ENCODE assay signal across 8 cellular contexts in genomic region chr1:20376880-20377494, GRCh38.
DNase-seq lines count a peak whose midpoint lies in the region; ATAC-seq and TF ChIP-seq lines count a peak whose summit lies in the region.

No MANE protein-coding gene starts in this region.

- H3K27me3 ChIP-seq in GM06990 (replicated peaks; ENCODE audit: control insufficient read depth, insufficient read depth, low read length) = peaks cover 3% of the 10 kb centered on the region
- peaks cover 10% of the 10 kb centered on the region for H3K27me3 ChIP-seq in lower lobe of right lung (ENCODE audit: low read depth)

- H3K36me3 ChIP-seq in GM06990 (ENCODE audit: control insufficient read depth, insufficient read depth, low read length) = no peaks in the 10 kb centered on the region
- no peaks in the 10 kb centered on the region for H3K36me3 ChIP-seq in lower lobe of right lung

- intact Hi-C loops in activated CD4-positive, alpha-beta T cell treated with anti-CD3 and anti-CD28 coated beads for 36 hours (cut with DNase I, micrococcal nuclease) = loop anchor here (1.0 to 10.0 kb wide), 5 partner anchors 53 to 258 kb away; partner anchors contain the start of gene PINK1 (in 1 of the 2)
- intact Hi-C loops in lower lobe of right lung (cut with DNase I) = no loop called here

- DNase-seq in GM06990 (ENCODE audit: extremely low read depth, insufficient read length) (peak; percentile 33), NAMALWA (ENCODE audit: low spot score) (peak; percentile 68), chondrocyte (ENCODE audit: low spot score) (peak; percentile 41), lower lobe of right lung (no peak), OCI-M2 (lab: John Stamatoyannopoulos, UW; ENCODE audit: unreplicated experiment) (no peak), omental fat pad (ENCODE audit: low spot score) (no peak)
- peak; percentile 82 for DNase-seq in activated CD4-positive, alpha-beta T cell treated with anti-CD3 and anti-CD28 coated beads for 36 hours
- DNase-seq in stimulated activated CD8-positive, alpha-beta memory T cell treated with anti-CD3 and anti-CD28 coated beads, Interleukin-4, amount 100 ng/mL, for 24 hours (ENCODE audit: low read depth) = peak; percentile 47

- peaks cover 3% of the 10 kb centered on the region for H3K4me1 ChIP-seq in lower lobe of right lung

- H3K4me3 Mint-ChIP-seq in activated CD4-positive, alpha-beta T cell treated with anti-CD3 and anti-CD28 coated beads for 36 hours = no peak overlapping the region
- no peak overlapping the region for H3K4me3 Mint-ChIP-seq in chondrocyte (ENCODE audit: unreplicated experiment)

- peak; percentile 91 for TF ChIP-seq CTCF in GM06990 (IDR thresholded peaks at IDR 0.05; ENCODE audit: insufficient read depth, low read length, poor library complexity, severe bottlenecking)
- TF ChIP-seq CTCF in chondrocyte (IDR thresholded peaks at IDR 0.05) = peak; percentile 81
- TF ChIP-seq CTCF in lower lobe of right lung (IDR thresholded peaks at IDR 0.05) = peak; percentile 81
- no peak for TF ChIP-seq CTCF in omental fat pad (IDR thresholded peaks at IDR 0.05)

- POLR2A ChIA-PET in activated CD4-positive, alpha-beta T cell treated with anti-CD3 and anti-CD28 coated beads for 36 hours (lab: Charles Lee) = interaction anchor here (0.6 kb wide), 1 partner anchor 164 kb away, joined by 3 read pairs; no protein-coding TSS in a partner anchor

- H3K27ac ChIP-seq in lower lobe of right lung = no peak overlapping the region

- peak; percentile 85 for ATAC-seq in activated CD4-positive, alpha-beta T cell treated with anti-CD3 and anti-CD28 coated beads for 36 hours
- ATAC-seq in lower lobe of right lung (peak; percentile 65 to 68), omental fat pad (ENCODE audit: low FRiP score) (no peak)

- no peak overlapping the region for H3K27ac Mint-ChIP-seq in activated CD4-positive, alpha-beta T cell treated with anti-CD3 and anti-CD28 coated beads for 36 hours
- no peak overlapping the region for H3K27ac Mint-ChIP-seq in chondrocyte (ENCODE audit: unreplicated experiment)

- no peaks in the 10 kb centered on the region for H3K9me3 ChIP-seq in lower lobe of right lung

- H3K9me3 Mint-ChIP-seq in activated CD4-positive, alpha-beta T cell treated with anti-CD3 and anti-CD28 coated beads for 36 hours (ENCODE audit: low read depth) = no peaks in the 10 kb centered on the region
- no peaks in the 10 kb centered on the region for H3K9me3 Mint-ChIP-seq in chondrocyte (ENCODE audit: low read depth)

- H3K4me3 ChIP-seq in GM06990 (replicated peaks; ENCODE audit: low read depth, low read length) (no peak overlapping the region), lower lobe of right lung (no peak overlapping the region)

- peaks cover 17% of the 10 kb centered on the region for H3K27me3 Mint-ChIP-seq in activated CD4-positive, alpha-beta T cell treated with anti-CD3 and anti-CD28 coated beads for 36 hours
- H3K27me3 Mint-ChIP-seq in chondrocyte (ENCODE audit: low read depth) = peaks cover 57% of the 10 kb centered on the region

- no peaks in the 10 kb centered on the region for H3K36me3 Mint-ChIP-seq in activated CD4-positive, alpha-beta T cell treated with anti-CD3 and anti-CD28 coated beads for 36 hours (ENCODE audit: low read depth)
- H3K36me3 Mint-ChIP-seq in chondrocyte (ENCODE audit: low read depth) = no peaks in the 10 kb centered on the region

- H3K4me1 Mint-ChIP-seq in activated CD4-positive, alpha-beta T cell treated with anti-CD3 and anti-CD28 coated beads for 36 hours = peaks cover 7% of the 10 kb centered on the region
- no peaks in the 10 kb centered on the region for H3K4me1 Mint-ChIP-seq in chondrocyte (ENCODE audit: low read depth)

- CTCF ChIA-PET in activated CD4-positive, alpha-beta T cell treated with anti-CD3 and anti-CD28 coated beads for 36 hours (lab: Charles Lee) = interaction anchor here (0.6 to 1.1 kb wide), 9 partner anchors 14 to 467 kb away, joined by 3 to 6 read pairs (median 4); no protein-coding TSS in a partner anchor

Comparison
In these comparisons a context has a peak if more than half of its experiments do, and no peak if none do; other contexts are left out.
1. DNase-seq: peak in GM06990 (single experiment), NAMALWA (single experiment), activated CD4-positive, alpha-beta T cell treated with anti-CD3 and anti-CD28 coated beads for 36 hours (single experiment), chondrocyte (single experiment) and stimulated activated CD8-positive, alpha-beta memory T cell treated with anti-CD3 and anti-CD28 coated beads, Interleukin-4, amount 100 ng/mL, for 24 hours (single experiment); none in lower lobe of right lung (single experiment), OCI-M2 (single experiment) and omental fat pad (single experiment).
2. CTCF ChIP-seq: peak in GM06990 (single experiment), chondrocyte (single experiment) and lower lobe of right lung (single experiment); none in omental fat pad (0 of 3).